ENCODE assay signal across 8 cellular contexts in genomic region chr10:6580279-6581029, GRCh38. TPM values are rescaled to one million over a fixed set of nuclear protein-coding genes. Genes with fewer than 3 reads are reported as not detected.
DNase-seq lines count a peak whose midpoint lies in the region; ATAC-seq and TF ChIP-seq lines count a peak whose summit lies in the region.

No MANE protein-coding gene starts in this region.

- H3K36me3 Mint-ChIP-seq in chondrocyte (ENCODE audit: low read depth), result no peaks in the 10 kb centered on the region

- H3K27me3 Mint-ChIP-seq in chondrocyte (ENCODE audit: low read depth), result peaks cover 35% of the 10 kb centered on the region

- no peaks in the 10 kb centered on the region for H3K9me3 Mint-ChIP-seq in chondrocyte (ENCODE audit: low read depth)

- peak overlapping the region; percentile 74 for H3K4me3 Mint-ChIP-seq in chondrocyte (ENCODE audit: unreplicated experiment)

- DNase-seq in ELR (ENCODE audit: low read depth) (peak; percentile 61), Kasumi-1 (lab: John Stamatoyannopoulos, UW) (peak; percentile 88 to 91), chondrocyte (ENCODE audit: low spot score) (no peak), kidney glomerular epithelial cell (lab: John Stamatoyannopoulos, UW) (peak; percentile 24), NCI-H510A (lab: John Stamatoyannopoulos, UW) (no peak)
- peak; percentile 79 for DNase-seq in activated CD4-positive, alpha-beta T cell treated with anti-CD3 and anti-CD28 coated beads for 1 hour
- peak; percentile 74 to 84 for DNase-seq in stimulated activated CD4-positive, alpha-beta T cell treated with anti-CD3 and anti-CD28 coated beads, Interleukin-1b, Interleukin-23, amount 100 ng/mL, for 1 hour (ENCODE audit: low read depth in 2 of 2)

- peak; percentile 81 for ATAC-seq in GM21737 (IDR thresholded peaks at IDR 0.05; ENCODE audit: unreplicated experiment)

- H3K27ac Mint-ChIP-seq in chondrocyte (ENCODE audit: unreplicated experiment), result no peak overlapping the region

- TF ChIP-seq CTCF in chondrocyte (IDR thresholded peaks at IDR 0.05), result peak; percentile 80

- peaks cover 4% of the 10 kb centered on the region for H3K4me1 Mint-ChIP-seq in chondrocyte (ENCODE audit: low read depth)

RNA-seq across cellular contexts. Expression of gene PRKCQ, which starts 0.4 kb away (rescaled TPM):
- 0.13 to 0.15 TPM in 2 of 3 replicates, not detected in the other for total RNA-seq in chondrocyte

Comparison
In these comparisons a context has a peak if more than half of its experiments do, and no peak if none do; other contexts are left out.
1. DNase-seq: peak in ELR (single experiment), Kasumi-1 (2 of 2), activated CD4-positive, alpha-beta T cell treated with anti-CD3 and anti-CD28 coated beads for 1 hour (single experiment), kidney glomerular epithelial cell (single experiment) and stimulated activated CD4-positive, alpha-beta T cell treated with anti-CD3 and anti-CD28 coated beads, Interleukin-1b, Interleukin-23, amount 100 ng/mL, for 1 hour (2 of 2); none in chondrocyte (single experiment) and NCI-H510A (single experiment).